In genomic region chr2:85184231-85184630, GRCh38 we compare ENCODE assay signal across 28 cellular contexts. TPM values are rescaled to one million over a fixed set of nuclear protein-coding genes. Genes with fewer than 3 reads are reported as not detected.
"Had no signal": no experiment of that assay in that cellular context is flagged by ENCODE, and none has a peak within 500 bp of the region (broad histone marks: within the 10 kb centered on the region; RNA-seq: fewer than 3 reads in every experiment).

No MANE protein-coding gene starts in this region.

- ATAC-seq: heart right ventricle; left cardiac atrium; left lung; naive thymus-derived CD8-positive, alpha-beta T cell; right lobe of liver; stimulated activated naive CD8-positive, alpha-beta T cell treated with anti-CD3 and anti-CD28 coated beads, Interleukin-15, amount 100 ng/mL, for 72 hours; upper lobe of right lung had no signal

- H3K36me3 Mint-ChIP-seq: naive thymus-derived CD8-positive, alpha-beta T cell had no signal

- H3K9me3 Mint-ChIP-seq: dendritic cell treated with granulocyte-macrophage colony-stimulating factor and Interleukin-4, amounts not matched to agents 40 ng/mL and 50 ng/mL, for 4 days; mesothelial cell of epicardium; naive thymus-derived CD8-positive, alpha-beta T cell; stimulated activated naive CD8-positive, alpha-beta T cell treated with anti-CD3 and anti-CD28 coated beads, Interleukin-15, amount 100 ng/mL, for 72 hours had no signal

- H3K4me3 Mint-ChIP-seq: dendritic cell treated with granulocyte-macrophage colony-stimulating factor and Interleukin-4, amounts not matched to agents 40 ng/mL and 50 ng/mL, for 4 days; mesothelial cell of epicardium; naive thymus-derived CD8-positive, alpha-beta T cell; stimulated activated naive CD8-positive, alpha-beta T cell treated with anti-CD3 and anti-CD28 coated beads, Interleukin-15, amount 100 ng/mL, for 72 hours had no signal

- H3K4me3 ChIP-seq: colonic mucosa, esophagus squamous epithelium, heart right ventricle, left lung, right lobe of liver, suprapubic skin, transverse colon, upper lobe of right lung, vagina had no signal

- H3K36me3 ChIP-seq: colonic mucosa, esophagus squamous epithelium, heart right ventricle, left lung, right lobe of liver, suprapubic skin, transverse colon, upper lobe of right lung, vagina had no signal

- H3K27me3 ChIP-seq: colonic mucosa, esophagus squamous epithelium, heart right ventricle, left lung, right lobe of liver, suprapubic skin, transverse colon, upper lobe of right lung, vagina had no signal

- H3K27ac Mint-ChIP-seq: dendritic cell treated with granulocyte-macrophage colony-stimulating factor and Interleukin-4, amounts not matched to agents 40 ng/mL and 50 ng/mL, for 4 days; mesothelial cell of epicardium; progenitor cell of endocrine pancreas had no signal

- H3K4me1 ChIP-seq: colonic mucosa, right lobe of liver had no signal

- H3K27me3 Mint-ChIP-seq: progenitor cell of endocrine pancreas; stimulated activated naive CD8-positive, alpha-beta T cell treated with anti-CD3 and anti-CD28 coated beads, Interleukin-15, amount 100 ng/mL, for 72 hours had no signal

- DNase-seq: colonic mucosa; effector CD8-positive, alpha-beta T cell; erythroblast; esophagus squamous epithelium; foreskin melanocyte; glutamatergic neuron; heart right ventricle; hippocampal formation; left cardiac atrium; left lung; mesenchymal stem cell; naive thymus-derived CD8-positive, alpha-beta T cell; right lobe of liver; small intestine; stimulated activated CD4-positive, alpha-beta T cell treated with anti-CD3 and anti-CD28 coated beads, Interleukin-12 subunit alpha, Interleukin-12 subunit beta, amount 100 ng/mL, for 4 hours; stimulated activated CD4-positive, alpha-beta T cell treated with anti-CD3 and anti-CD28 coated beads, Interleukin-1b, Interleukin-23, amount 100 ng/mL, for 48 hours; stimulated activated CD4-positive, alpha-beta T cell treated with anti-CD3 and anti-CD28 coated beads, Interleukin-4, amount 100 ng/mL, for 1 hour; stimulated activated CD8-positive, alpha-beta memory T cell treated with anti-CD3 and anti-CD28 coated beads, Interleukin-4, amount 100 ng/mL, for 48 hours; stimulated activated naive CD4-positive, alpha-beta T cell; stimulated activated naive CD8-positive, alpha-beta T cell treated with anti-CD3 and anti-CD28 coated beads, Interleukin-15, amount 100 ng/mL, for 72 hours; transverse colon; upper lobe of right lung had no signal

- H3K27ac ChIP-seq: colonic mucosa, esophagus squamous epithelium, heart right ventricle, left lung, right lobe of liver, suprapubic skin, transverse colon, upper lobe of right lung, vagina had no signal

- H3K4me1 Mint-ChIP-seq: stimulated activated naive CD8-positive, alpha-beta T cell treated with anti-CD3 and anti-CD28 coated beads, Interleukin-15, amount 100 ng/mL, for 72 hours had no signal

- H3K9me3 ChIP-seq: colonic mucosa, esophagus squamous epithelium, heart right ventricle, left lung, right lobe of liver, suprapubic skin, transverse colon, upper lobe of right lung, vagina had no signal

RNA-seq across cellular contexts. Expression of gene TCF7L1, which starts 51.0 kb away (rescaled TPM):
- total RNA-seq: naive thymus-derived CD8-positive, alpha-beta T cell had no signal
- polyA plus RNA-seq: neural cell had no signal
